ENCODE assay signal across 12 cellular contexts in the genomic region with DNA sequence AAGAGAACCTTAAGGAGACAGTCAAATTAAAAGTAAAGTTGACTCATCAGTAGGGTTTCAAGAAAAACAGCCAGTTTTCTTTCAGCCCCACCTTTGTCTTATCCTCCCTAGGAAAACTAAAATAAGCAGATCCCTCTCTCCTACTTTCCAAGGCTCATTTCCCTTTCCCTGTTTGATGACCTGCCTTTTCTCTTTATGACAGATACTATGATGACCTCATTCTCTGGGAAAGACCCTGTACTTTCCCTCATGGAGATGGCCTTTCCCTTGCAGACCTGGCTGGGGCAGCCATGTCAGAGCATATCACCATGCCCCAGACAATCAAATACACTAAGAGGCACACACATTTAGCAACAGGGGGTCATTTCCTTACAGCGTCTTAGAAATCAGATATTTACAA. TPM values are rescaled to one million over a fixed set of nuclear protein-coding genes. Genes with fewer than 3 reads are reported as not detected.
"Had no signal": no experiment of that assay in that cellular context is flagged by ENCODE, and none has a peak within 500 bp of the region (broad histone marks: within the 10 kb centered on the region; RNA-seq: fewer than 3 reads in every experiment).

No MANE protein-coding gene starts in this region.

- DNase-seq: GM23248, GOT3, H7, H9, HCEC 1CT, HFFc6 had no signal

- H3K27ac Mint-ChIP-seq: GM23338, H9, HFFc6 had no signal

- H2AFZ ChIP-seq: GM23248, GM23338 had no signal

- H3K9ac ChIP-seq: GM23248 had no signal

- H3K4me3 ChIP-seq: GM23248, GM23338, HAP-1 had no signal

- H3K4me1 Mint-ChIP-seq: GM23338 had no signal

- H3K36me3 ChIP-seq: HAP-1 had no signal

- H3K9me3 ChIP-seq: HAP-1 had no signal

- FAIRE-seq: H1, H54 had no signal

- H3K4me1 ChIP-seq: HAP-1 had no signal

- H3K27ac ChIP-seq: GM23248 had no signal

- H3K9me3 Mint-ChIP-seq: GM23338, H9 had no signal

- H3K4me3 Mint-ChIP-seq: GM23338, H9, HFFc6 had no signal

- H3K4me2 ChIP-seq: GM23338 had no signal

- ATAC-seq: GM23338, HCT116 had no signal

RNA-seq across cellular contexts. Expression of gene GPR139, which starts 53.6 kb away (rescaled TPM):
- total RNA-seq: GM23248, H4, H7, HFFc6 had no signal
- polyA plus RNA-seq: GM23248 had no signal
